ENCODE assay signal across 18 cellular contexts in genomic region chr17:34823023-34823422, GRCh38.
DNase-seq lines count a peak whose midpoint lies in the region; TF ChIP-seq lines count a peak whose summit lies in the region.
"Had no signal": no experiment of that assay in that cellular context is flagged by ENCODE, and none has a peak within 500 bp of the region (broad histone marks: within the 10 kb centered on the region; RNA-seq: fewer than 3 reads in every experiment).

No MANE protein-coding gene starts in this region.

- TF ChIP-seq POLR2A in NB4 (IDR thresholded peaks at IDR 0.05; ENCODE audit: extremely low read depth, insufficient read length): no peak

- in situ Hi-C loops in G401 (cut with HindIII; ENCODE audit: low sequenced_read_pairs): no loop called here

- no peak overlapping the region for H3K4me3 ChIP-seq in NB4 (ENCODE audit: low read depth, low read length)
- H3K4me3 ChIP-seq: A549; BLaER1 treated with 17β-estradiol and CSF1 and Interleukin-3, amounts not matched to agents 10 nM and 100 nM; GM23338 had no signal

- DNase-seq in G401 (ENCODE audit: low spot score) (peak; percentile 44), NB4 (ENCODE audit: low read depth) (peak; percentile 68), cerebellum (ENCODE audit: low spot score) (peak; percentile 48), DMS 273 (lab: John Stamatoyannopoulos, UW; ENCODE audit: unreplicated experiment) (no peak), GF-D8 (lab: John Stamatoyannopoulos, UW) (no peak), DMS 273 treated with DMSO at 0.1 percent for 48 hours (lab: John Stamatoyannopoulos, UW) (no peak)
- DNase-seq: 8988T; ACHN; AML-193; CD4-positive, alpha-beta T cell; CD8-positive, alpha-beta memory T cell; DMS153; DND-41; GDM1; HFFc6 had no signal

- TF ChIP-seq CTCF in NB4 (IDR thresholded peaks at IDR 0.05; ENCODE audit: low read depth, low read length): no peak

Comparison
In these comparisons a context has a peak if more than half of its experiments do, and no peak if none do; other contexts are left out.
1. DNase-seq: peak in G401 (single experiment), NB4 (single experiment) and cerebellum (single experiment); none in DMS 273 (single experiment), GF-D8 (single experiment) and DMS 273 treated with DMSO at 0.1 percent for 48 hours (single experiment).